ENCODE assay signal across 23 cellular contexts in genomic region chr2:217070611-217071010, GRCh38.
"Had no signal": no experiment of that assay in that cellular context is flagged by ENCODE, and none has a peak within 500 bp of the region (broad histone marks: within the 10 kb centered on the region; RNA-seq: fewer than 3 reads in every experiment).

No MANE protein-coding gene starts in this region.

- H3K9me3 ChIP-seq: left ventricle myocardium inferior, mucosa of descending colon, pancreas, prostate gland, suprapubic skin, thoracic aorta, tibial artery, upper lobe of right lung had no signal

- H3K4me3 ChIP-seq: left ventricle myocardium inferior, lung, mucosa of descending colon, pancreas, prostate gland, skin epidermis, spleen, suprapubic skin, thoracic aorta, tibial artery, upper lobe of right lung had no signal

- DNase-seq: left ventricle myocardium inferior; mesendoderm; midbrain; mucosa of descending colon; naive thymus-derived CD4-positive, alpha-beta T cell; nucleus accumbens; pancreas; posterior cingulate gyrus; retina; right cardiac atrium; spleen; stimulated activated CD4-positive, alpha-beta T cell treated with anti-CD3 and anti-CD28 coated beads, Interleukin-4, amount 100 ng/mL, for 24 hours; tibial artery; upper lobe of right lung had no signal

- H3K27ac ChIP-seq: left ventricle myocardium inferior, pancreas, prostate gland, spleen, suprapubic skin, thoracic aorta, tibial artery, upper lobe of right lung had no signal

- H3K4me1 ChIP-seq: pancreas, prostate gland, suprapubic skin, upper lobe of right lung had no signal

- H3K27me3 ChIP-seq: suprapubic skin, tibial artery, upper lobe of right lung had no signal

- FAIRE-seq: pancreas, urothelium cell line had no signal

- H3K36me3 ChIP-seq: left ventricle myocardium inferior, pancreas, prostate gland, spleen, suprapubic skin, thoracic aorta, tibial artery, upper lobe of right lung had no signal

- ATAC-seq: mucosa of descending colon; naive thymus-derived CD4-positive, alpha-beta T cell; natural killer cell treated with Interleukin-12 subunit alpha and Interleukin-12 subunit beta and Interleukin-15 and Interleukin-18, amount 100 ng/mL, for 72 hours; right cardiac atrium; sciatic nerve; stimulated activated effector memory CD8-positive, alpha-beta T cell treated with anti-CD3 and anti-CD28 coated beads, Interleukin-12 subunit alpha, Interleukin-12 subunit beta, amount 100 ng/mL, for 72 hours; upper lobe of right lung had no signal
